11 cellular contexts compared by ENCODE assay signal in the genomic region with DNA sequence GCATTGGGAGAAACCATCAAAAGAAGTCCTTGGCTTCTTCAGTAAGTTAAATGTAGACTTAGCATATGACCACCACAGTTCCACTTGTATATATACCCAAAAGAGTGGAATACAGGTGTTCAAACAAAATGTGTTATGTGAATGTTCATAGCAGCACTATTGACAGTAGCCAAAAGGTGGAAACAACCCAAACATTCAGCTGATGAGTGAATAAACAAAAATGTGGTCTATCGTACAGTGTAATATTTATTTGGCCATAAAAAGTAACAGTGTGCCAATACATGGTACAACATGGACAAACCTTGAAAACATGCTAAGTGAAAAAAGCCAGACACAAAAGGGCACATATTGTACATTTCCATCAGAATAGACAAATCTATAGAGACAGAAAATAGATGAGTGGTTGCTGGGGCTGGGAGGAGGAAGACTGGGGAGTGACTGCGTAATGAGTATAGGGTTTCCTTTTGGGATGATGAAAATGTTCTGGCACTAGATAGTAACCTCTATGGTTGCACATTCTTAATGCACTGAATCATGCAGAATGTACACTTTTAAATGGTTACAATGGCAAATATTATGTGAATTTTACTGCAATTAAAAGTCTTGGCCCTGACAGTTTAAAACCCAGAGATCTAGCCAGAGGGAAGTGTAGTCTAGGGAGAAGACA. TPM values are rescaled to one million over a fixed set of nuclear protein-coding genes. Genes with fewer than 3 reads are reported as not detected.
DNase-seq lines count a peak whose midpoint lies in the region; ATAC-seq and FAIRE-seq lines count a peak whose summit lies in the region.
"Had no signal": no experiment of that assay in that cellular context is flagged by ENCODE, and none has a peak within 500 bp of the region (broad histone marks: within the 10 kb centered on the region; RNA-seq: fewer than 3 reads in every experiment).

No MANE protein-coding gene starts in this region.

- no peak for FAIRE-seq in frontal cortex (lab: Jason Lieb, UNC)

- no peak overlapping the region for H3K4me3 Mint-ChIP-seq in T-cell

- no peaks in the 10 kb centered on the region for H3K27me3 Mint-ChIP-seq in T-cell

- DNase-seq in activated naive CD4-positive, alpha-beta T cell treated with anti-CD3 and anti-CD28 coated beads, Interleukin-2, amount 50 U/mL, for 72 hours (ENCODE audit: low spot score in 2 of 2) = no peak
- no peak for DNase-seq in activated naive CD4-positive, alpha-beta T cell (lab: John Stamatoyannopoulos, UW)
- no peak for DNase-seq in T-cell
- no peak for DNase-seq in epithelial cell of prostate (ENCODE audit: low read depth, low spot score)
- DNase-seq in stromal cell of bone marrow (ENCODE audit: low read depth) = peak; percentile 24
- DNase-seq in NOMO-1 treated with DMSO at 0.1 percent for 48 hours (lab: John Stamatoyannopoulos, UW; ENCODE audit: unreplicated experiment) = no peak
- no peak for DNase-seq in frontal cortex (ENCODE audit: low spot score in 2 of 2)
- DNase-seq: OCI-M1; stimulated activated CD4-positive, alpha-beta T cell treated with anti-CD3 and anti-CD28 coated beads, Interleukin-1b, Interleukin-23, amount 100 ng/mL, for 48 hours; upper lobe of left lung had no signal

- no peak for ATAC-seq in activated naive CD4-positive, alpha-beta T cell treated with anti-CD3 and anti-CD28 coated beads, Interleukin-2, amount 50 U/mL, for 72 hours
- ATAC-seq in T-cell (replicated peaks in 1 of 4) = no peak
- ATAC-seq in GM18873 (IDR thresholded peaks at IDR 0.05; ENCODE audit: low FRiP score, unreplicated experiment) = no peak

- peak overlapping the region; percentile 81 to 86 for H3K27ac Mint-ChIP-seq in activated naive CD4-positive, alpha-beta T cell treated with anti-CD3 and anti-CD28 coated beads, Interleukin-2, amount 50 U/mL, for 72 hours
- peak overlapping the region; percentile 42 to 60 for H3K27ac Mint-ChIP-seq in T-cell

- CTCF ChIA-PET in T-cell (lab: Charles Lee) = interaction anchor here in 1 of 2 donors (0.6 kb wide), 1 partner anchor 54 kb away, joined by 4 read pairs; no protein-coding TSS in a partner anchor

- peaks cover 25 to 49% of the 10 kb centered on the region in 2 donors for H3K36me3 Mint-ChIP-seq in activated naive CD4-positive, alpha-beta T cell treated with anti-CD3 and anti-CD28 coated beads, Interleukin-2, amount 50 U/mL, for 72 hours
- peaks cover 51% of the 10 kb centered on the region for H3K36me3 Mint-ChIP-seq in T-cell

- H3K4me1 Mint-ChIP-seq in T-cell = peaks cover 58 to 70% (median 59%) of the 10 kb centered on the region in 3 donors

- peaks cover 0 to 8% of the 10 kb centered on the region in 2 donors for H3K9me3 Mint-ChIP-seq in activated naive CD4-positive, alpha-beta T cell treated with anti-CD3 and anti-CD28 coated beads, Interleukin-2, amount 50 U/mL, for 72 hours
- peaks cover 0 to 7% (median 4%) of the 10 kb centered on the region in 3 donors for H3K9me3 Mint-ChIP-seq in T-cell

- POLR2A ChIA-PET in T-cell (lab: Charles Lee) = interaction anchor here in 1 of 2 donors (0.6 kb wide), 1 partner anchor 115 kb away, joined by 7 read pairs; no protein-coding TSS in a partner anchor

- H3K27ac ChIP-seq in epithelial cell of prostate = peak overlapping the region; percentile 76
- H3K27ac ChIP-seq: upper lobe of left lung had no signal

RNA-seq across cellular contexts. Expression of a gene that starts 5.5 kb away (rescaled TPM):
- total RNA-seq in activated naive CD4-positive, alpha-beta T cell treated with anti-CD3 and anti-CD28 coated beads, Interleukin-2, amount 50 U/mL, for 72 hours = 10 to 100 TPM; 78.9 to 95.1 TPM
- total RNA-seq in T-cell = 100 to 1,000 TPM; 114 to 175 (median 158) TPM
- 40.4 TPM for total RNA-seq in frontal cortex

RNA-seq across cellular contexts. Expression of a gene that starts 5.7 kb away (rescaled TPM):
- total RNA-seq in activated naive CD4-positive, alpha-beta T cell treated with anti-CD3 and anti-CD28 coated beads, Interleukin-2, amount 50 U/mL, for 72 hours = 10 to 100 TPM; 16.9 to 18.5 TPM
- total RNA-seq in T-cell (10 to 100 TPM; 16.0 to 27.2 (median 25.8) TPM), frontal cortex (43.2 TPM)
